Comparison of ENCODE assay signal across 25 cellular contexts in the genomic region with DNA sequence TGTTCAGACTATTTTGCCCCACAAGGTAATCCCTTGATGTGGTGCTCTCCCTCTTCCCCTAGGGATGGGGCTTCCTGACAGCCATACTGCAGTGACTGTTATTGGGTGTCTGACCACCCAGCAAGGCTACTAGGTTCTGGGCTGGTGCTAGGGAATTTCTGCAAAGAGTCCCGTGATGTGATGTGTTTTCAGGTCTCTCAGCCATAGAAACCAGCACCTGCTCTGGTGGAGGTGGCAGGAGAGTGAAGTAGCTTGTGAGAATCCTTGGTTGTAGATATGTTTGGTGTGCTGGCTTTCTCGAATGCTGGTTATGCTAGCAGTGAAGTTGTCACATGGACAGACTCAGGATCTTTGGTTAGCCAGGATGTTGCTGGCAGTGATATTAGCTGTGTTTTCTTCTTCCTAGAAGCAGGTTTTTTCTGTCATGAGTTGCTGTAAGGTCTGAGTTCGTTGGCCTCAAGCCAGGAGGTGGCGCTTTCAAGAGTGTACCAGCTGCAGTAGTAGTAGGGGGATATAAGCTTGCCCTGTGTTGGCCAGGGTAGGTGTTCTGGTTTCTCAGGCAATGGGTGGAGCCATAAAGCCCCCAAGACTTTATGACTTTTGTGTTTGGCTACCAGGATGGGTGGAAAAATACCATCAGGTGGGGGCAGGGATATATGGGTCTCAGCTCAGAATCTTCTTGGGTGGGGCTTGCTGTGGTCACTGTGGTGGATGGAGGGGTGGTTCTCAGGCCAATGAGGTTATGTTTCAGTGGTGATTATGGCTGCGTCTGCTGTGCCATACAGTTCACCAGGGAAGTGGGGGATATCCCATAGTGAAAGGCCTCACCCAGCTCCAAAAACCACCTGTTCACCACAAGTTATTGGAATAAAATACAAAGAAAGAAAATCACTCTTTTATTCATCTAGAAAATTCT.
DNase-seq lines count a peak whose midpoint lies in the region; ATAC-seq and TF ChIP-seq lines count a peak whose summit lies in the region.
"Had no signal": no experiment of that assay in that cellular context is flagged by ENCODE, and none has a peak within 500 bp of the region (broad histone marks: within the 10 kb centered on the region; RNA-seq: fewer than 3 reads in every experiment).

No MANE protein-coding gene starts in this region.

- no peak overlapping the region for H3K4me3 ChIP-seq in CD8-positive, alpha-beta T cell (ENCODE audit: low read depth, low read length)
- H3K4me3 ChIP-seq: cardiac muscle cell, thyroid gland had no signal

- intact Hi-C loops in CD8-positive, alpha-beta T cell (cut with DNase I, micrococcal nuclease): no loop called here

- no peak overlapping the region for H3K27ac ChIP-seq in CD8-positive, alpha-beta T cell (ENCODE audit: low read depth, low read length)
- H3K27ac ChIP-seq: cardiac muscle cell, thyroid gland had no signal

- no peaks in the 10 kb centered on the region for H3K27me3 Mint-ChIP-seq in WTC11 (ENCODE audit: low read depth)
- H3K27me3 Mint-ChIP-seq in CD8-positive, alpha-beta T cell (ENCODE audit: low read depth): no peaks in the 10 kb centered on the region
- H3K27me3 Mint-ChIP-seq: activated naive CD4-positive, alpha-beta T cell treated with anti-CD3 and anti-CD28 coated beads, Interleukin-2, amount 10 ng/mL, durations not matched to agents 7 days and 5 days; naive thymus-derived CD4-positive, alpha-beta T cell; stimulated activated naive CD8-positive, alpha-beta T cell treated with anti-CD3 and anti-CD28 coated beads, Interleukin-15, Interleukin-2, amounts not matched to agents 100 ng/mL and 50 ng/mL, for 24 hours had no signal

- H3K4me1 ChIP-seq in CD8-positive, alpha-beta T cell (ENCODE audit: insufficient read depth, low read length): no peaks in the 10 kb centered on the region
- H3K4me1 ChIP-seq: thyroid gland had no signal

- H3K9me3 ChIP-seq in CD8-positive, alpha-beta T cell (ENCODE audit: low read length): no peaks in the 10 kb centered on the region
- H3K9me3 ChIP-seq: thyroid gland had no signal

- POLR2A ChIA-PET in WTC11 (lab: Charles Lee): interaction anchor here (0.5 kb wide), 1 partner anchor 657 kb away, joined by 4 read pairs; no protein-coding TSS in a partner anchor
- POLR2A ChIA-PET in CD8-positive, alpha-beta T cell (lab: Charles Lee): no interaction called here

- no peak overlapping the region for H3K27ac Mint-ChIP-seq in WTC11
- no peak overlapping the region for H3K27ac Mint-ChIP-seq in CD8-positive, alpha-beta T cell
- H3K27ac Mint-ChIP-seq: activated naive CD4-positive, alpha-beta T cell treated with anti-CD3 and anti-CD28 coated beads, Interleukin-2, amount 10 ng/mL, durations not matched to agents 7 days and 5 days; naive thymus-derived CD4-positive, alpha-beta T cell; stimulated activated naive CD8-positive, alpha-beta T cell treated with anti-CD3 and anti-CD28 coated beads, Interleukin-15, Interleukin-2, amounts not matched to agents 100 ng/mL and 50 ng/mL, for 24 hours had no signal

- ATAC-seq in WTC11 (peak; percentile 97), GM18519 (IDR thresholded peaks at IDR 0.05; ENCODE audit: low FRiP score, unreplicated experiment) (no peak), GM21360 (IDR thresholded peaks at IDR 0.05; ENCODE audit: unreplicated experiment) (no peak)
- ATAC-seq in CD8-positive, alpha-beta T cell: no peak
- ATAC-seq: HepG2; left colon; naive thymus-derived CD4-positive, alpha-beta T cell had no signal

- H3K27me3 ChIP-seq in CD8-positive, alpha-beta T cell (ENCODE audit: insufficient read depth, low read length): no peaks in the 10 kb centered on the region
- H3K27me3 ChIP-seq: cardiac muscle cell, thyroid gland had no signal

- no peak overlapping the region for H3K4me3 Mint-ChIP-seq in WTC11
- H3K4me3 Mint-ChIP-seq in CD8-positive, alpha-beta T cell: no peak overlapping the region
- H3K4me3 Mint-ChIP-seq: activated naive CD4-positive, alpha-beta T cell treated with anti-CD3 and anti-CD28 coated beads, Interleukin-2, amount 10 ng/mL, durations not matched to agents 7 days and 5 days; naive thymus-derived CD4-positive, alpha-beta T cell; stimulated activated naive CD8-positive, alpha-beta T cell treated with anti-CD3 and anti-CD28 coated beads, Interleukin-15, Interleukin-2, amounts not matched to agents 100 ng/mL and 50 ng/mL, for 24 hours had no signal

- peak; percentile 34 for DNase-seq in NCI-H2171 treated with DMSO at 0.1 percent for 48 hours (lab: John Stamatoyannopoulos, UW)
- DNase-seq in NCI-H2171 (lab: John Stamatoyannopoulos, UW): no peak
- DNase-seq in NCI-H1105 treated with DMSO at 0.1 percent for 48 hours (lab: John Stamatoyannopoulos, UW): peak; percentile 14
- DNase-seq in WTC11 (ENCODE audit: low spot score): peak; percentile 36
- no peak for DNase-seq in mesenteric fat pad (ENCODE audit: low spot score)
- no peak for DNase-seq in CD8-positive, alpha-beta T cell
- DNase-seq: activated CD4-positive, alpha-beta T cell treated with anti-CD3 and anti-CD28 coated beads for 48 hours; activated naive CD4-positive, alpha-beta T cell treated with anti-CD3 and anti-CD28 coated beads, Interleukin-2, amount 10 ng/mL, durations not matched to agents 7 days and 5 days; activated T-cell treated with anti-CD3 and anti-CD28 coated beads, Interleukin-2, amount 50 U/mL, for 48 hours; AML-193; cortex of kidney; glutamatergic neuron; left colon; naive thymus-derived CD4-positive, alpha-beta T cell; NCI-H1417 treated with DMSO at 0.1 percent for 48 hours; NCI-H774; retina; stimulated activated CD4-positive, alpha-beta T cell treated with anti-CD3 and anti-CD28 coated beads, Interleukin-4, amount 100 ng/mL, for 24 hours; T-helper 1 cell had no signal

- no peaks in the 10 kb centered on the region for H3K36me3 Mint-ChIP-seq in WTC11
- no peaks in the 10 kb centered on the region for H3K36me3 Mint-ChIP-seq in CD8-positive, alpha-beta T cell
- H3K36me3 Mint-ChIP-seq: activated naive CD4-positive, alpha-beta T cell treated with anti-CD3 and anti-CD28 coated beads, Interleukin-2, amount 10 ng/mL, durations not matched to agents 7 days and 5 days; naive thymus-derived CD4-positive, alpha-beta T cell had no signal

- TF ChIP-seq CTCF in WTC11 (IDR thresholded peaks at IDR 0.05): no peak
- TF ChIP-seq CTCF in CD8-positive, alpha-beta T cell (IDR thresholded peaks at IDR 0.05): no peak

- CTCF ChIA-PET in WTC11 (lab: Charles Lee): interaction anchor here (0.6 to 1.1 kb wide), 5 partner anchors 14 to 165 kb away, joined by 3 to 6 read pairs (median 3); no protein-coding TSS in a partner anchor
- CTCF ChIA-PET in CD8-positive, alpha-beta T cell (lab: Charles Lee): no interaction called here

- H3K9me3 Mint-ChIP-seq in WTC11: peaks cover 13% of the 10 kb centered on the region
- H3K9me3 Mint-ChIP-seq in CD8-positive, alpha-beta T cell: peaks cover 9% of the 10 kb centered on the region

- H3K36me3 ChIP-seq in CD8-positive, alpha-beta T cell (ENCODE audit: insufficient read depth, low read length): no peaks in the 10 kb centered on the region
- H3K36me3 ChIP-seq: cardiac muscle cell, thyroid gland had no signal

- H3K4me1 Mint-ChIP-seq in WTC11: no peaks in the 10 kb centered on the region
- no peaks in the 10 kb centered on the region for H3K4me1 Mint-ChIP-seq in CD8-positive, alpha-beta T cell (ENCODE audit: low read depth)
- H3K4me1 Mint-ChIP-seq: activated naive CD4-positive, alpha-beta T cell treated with anti-CD3 and anti-CD28 coated beads, Interleukin-2, amount 10 ng/mL, durations not matched to agents 7 days and 5 days; naive thymus-derived CD4-positive, alpha-beta T cell had no signal

TF ChIP-seq in WTC11, 78 proteins besides CTCF, POLR2A, EP300 and RAD21:
- no peak for TF ChIP-seq ZNF121 (CRISPR knock-in tag; IDR thresholded peaks at IDR 0.05)
- no peak for TF ChIP-seq ZNF263 (CRISPR knock-in tag; IDR thresholded peaks at IDR 0.05; ENCODE audit: low read depth)
- TF ChIP-seq, protein P1, sequence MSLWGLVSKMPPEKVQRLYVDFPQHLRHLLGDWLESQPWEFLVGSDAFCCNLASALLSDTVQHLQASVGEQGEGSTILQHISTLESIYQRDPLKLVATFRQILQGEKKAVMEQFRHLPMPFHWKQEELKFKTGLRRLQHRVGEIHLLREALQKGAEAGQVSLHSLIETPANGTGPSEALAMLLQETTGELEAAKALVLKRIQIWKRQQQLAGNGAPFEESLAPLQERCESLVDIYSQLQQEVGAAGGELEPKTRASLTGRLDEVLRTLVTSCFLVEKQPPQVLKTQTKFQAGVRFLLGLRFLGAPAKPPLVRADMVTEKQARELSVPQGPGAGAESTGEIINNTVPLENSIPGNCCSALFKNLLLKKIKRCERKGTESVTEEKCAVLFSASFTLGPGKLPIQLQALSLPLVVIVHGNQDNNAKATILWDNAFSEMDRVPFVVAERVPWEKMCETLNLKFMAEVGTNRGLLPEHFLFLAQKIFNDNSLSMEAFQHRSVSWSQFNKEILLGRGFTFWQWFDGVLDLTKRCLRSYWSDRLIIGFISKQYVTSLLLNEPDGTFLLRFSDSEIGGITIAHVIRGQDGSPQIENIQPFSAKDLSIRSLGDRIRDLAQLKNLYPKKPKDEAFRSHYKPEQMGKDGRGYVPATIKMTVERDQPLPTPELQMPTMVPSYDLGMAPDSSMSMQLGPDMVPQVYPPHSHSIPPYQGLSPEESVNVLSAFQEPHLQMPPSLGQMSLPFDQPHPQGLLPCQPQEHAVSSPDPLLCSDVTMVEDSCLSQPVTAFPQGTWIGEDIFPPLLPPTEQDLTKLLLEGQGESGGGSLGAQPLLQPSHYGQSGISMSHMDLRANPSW (CRISPR knock-in tag; conservative IDR thresholded peaks at IDR 0.05; ENCODE audit: low read depth): no peak

Comparison
In these comparisons a context has a peak if more than half of its experiments do, and no peak if none do; other contexts are left out.
1. DNase-seq: peak in NCI-H2171 treated with DMSO at 0.1 percent for 48 hours (single experiment), NCI-H1105 treated with DMSO at 0.1 percent for 48 hours (single experiment) and WTC11 (single experiment); none in NCI-H2171 (single experiment), mesenteric fat pad (single experiment) and CD8-positive, alpha-beta T cell (0 of 7).